Comparison of ENCODE assay signal across 29 cellular contexts in genomic region chr3:80676869-80677268, GRCh38.
DNase-seq lines count a peak whose midpoint lies in the region; ATAC-seq, FAIRE-seq and TF ChIP-seq lines count a peak whose summit lies in the region.
"Had no signal": no experiment of that assay in that cellular context is flagged by ENCODE, and none has a peak within 500 bp of the region (broad histone marks: within the 10 kb centered on the region; RNA-seq: fewer than 3 reads in every experiment).

No MANE protein-coding gene starts in this region.

- no peaks in the 10 kb centered on the region for H3K79me2 ChIP-seq in OCI-LY3 (ENCODE audit: low read length)

- CTCF ChIA-PET in A549 (lab: Yijun Ruan, JAX), result interaction anchor here (0.7 to 1.3 kb wide), 3 partner anchors 9 to 28 kb away, joined by 3 read pairs; no protein-coding TSS in a partner anchor

- no peaks in the 10 kb centered on the region for H3K4me1 Mint-ChIP-seq in activated naive CD8-positive, alpha-beta T cell treated with anti-CD3 and anti-CD28 coated beads, Interleukin-2, amount 50 U/mL, for 24 hours
- H3K4me1 Mint-ChIP-seq: T-cell had no signal

- no peaks in the 10 kb centered on the region for H3K27me3 Mint-ChIP-seq in activated naive CD8-positive, alpha-beta T cell treated with anti-CD3 and anti-CD28 coated beads, Interleukin-2, amount 50 U/mL, for 24 hours
- H3K27me3 Mint-ChIP-seq: T-cell had no signal

- H3K9me3 ChIP-seq in A549, result peaks cover 7% of the 10 kb centered on the region; the same call in 2 of the 3 replicates
- no peaks in the 10 kb centered on the region for H3K9me3 ChIP-seq in OCI-LY3 (ENCODE audit: insufficient read depth, low read length)
- H3K9me3 ChIP-seq: heart right ventricle, upper lobe of right lung had no signal

- TF ChIP-seq CTCF in A549 (IDR thresholded peaks at IDR 0.05), result no peak
- TF ChIP-seq CTCF in OCI-LY3 (IDR thresholded peaks at IDR 0.05; ENCODE audit: low read depth, low read length), result peak; percentile 49
- no peak for TF ChIP-seq CTCF in brain microvascular endothelial cell (IDR thresholded peaks at IDR 0.05; ENCODE audit: low read depth, low read length, missing control alignments)

- FAIRE-seq in A549 (lab: Jason Lieb, UNC), result peak; percentile 72
- FAIRE-seq: TTC549 had no signal

- H3K36me3 Mint-ChIP-seq in activated naive CD8-positive, alpha-beta T cell treated with anti-CD3 and anti-CD28 coated beads, Interleukin-2, amount 50 U/mL, for 24 hours (ENCODE audit: low read depth), result no peaks in the 10 kb centered on the region
- H3K36me3 Mint-ChIP-seq: T-cell had no signal

- H3K4me1 ChIP-seq in A549 (no peaks in the 10 kb centered on the region), OCI-LY3 (ENCODE audit: low read length) (peaks cover 12% of the 10 kb centered on the region)
- H3K4me1 ChIP-seq: heart right ventricle, upper lobe of right lung had no signal

- H3K27me3 ChIP-seq in OCI-LY3 (ENCODE audit: low read depth, low read length) (no peaks in the 10 kb centered on the region), brain microvascular endothelial cell (replicated peaks) (no peaks in the 10 kb centered on the region)
- H3K27me3 ChIP-seq: cardiac muscle cell, heart right ventricle, upper lobe of right lung had no signal

- H3K9me3 Mint-ChIP-seq in activated naive CD8-positive, alpha-beta T cell treated with anti-CD3 and anti-CD28 coated beads, Interleukin-2, amount 50 U/mL, for 24 hours, result peaks cover 11% of the 10 kb centered on the region

- 0 out of 5 replicates have a peak, but pooled peaks of 1 of the 2 experiments have one; percentile 10 for TF ChIP-seq RAD21 in A549 (conservative IDR thresholded peaks at IDR 0.05 in 1 of 2, IDR thresholded peaks at IDR 0.05 in 1 of 2)

- H3K36me3 ChIP-seq in OCI-LY3 (replicated peaks; ENCODE audit: low read depth, low read length) (no peaks in the 10 kb centered on the region), brain microvascular endothelial cell (replicated peaks) (no peaks in the 10 kb centered on the region)
- H3K36me3 ChIP-seq: cardiac muscle cell, heart right ventricle, upper lobe of right lung had no signal

- H3K4me2 ChIP-seq in A549, result no peak overlapping the region
- H3K4me2 ChIP-seq in OCI-LY3 (ENCODE audit: low read length), result no peak overlapping the region

- H3K27ac ChIP-seq in A549 (no peak overlapping the region), OCI-LY3 (ENCODE audit: low read length) (no peak overlapping the region), brain microvascular endothelial cell (no peak overlapping the region)
- H3K27ac ChIP-seq: cardiac muscle cell, heart right ventricle, HL-60, upper lobe of right lung had no signal

- no peak for ATAC-seq in A549
- no peak for ATAC-seq in activated naive CD8-positive, alpha-beta T cell treated with anti-CD3 and anti-CD28 coated beads, Interleukin-2, amount 50 U/mL, for 24 hours
- ATAC-seq: activated CD8-positive, alpha-beta T cell treated with anti-CD3 and anti-CD28 coated beads, Interleukin-2, amount 10 ng/mL, durations not matched to agents 7 days and 5 days; HCT116; heart right ventricle; left colon; T-cell; upper lobe of right lung had no signal

- H3K27ac Mint-ChIP-seq in activated naive CD8-positive, alpha-beta T cell treated with anti-CD3 and anti-CD28 coated beads, Interleukin-2, amount 50 U/mL, for 24 hours, result no peak overlapping the region
- H3K27ac Mint-ChIP-seq: activated CD8-positive, alpha-beta T cell treated with anti-CD3 and anti-CD28 coated beads, Interleukin-2, amount 10 ng/mL, durations not matched to agents 7 days and 5 days; T-cell had no signal

- H3K4me3 Mint-ChIP-seq in activated naive CD8-positive, alpha-beta T cell treated with anti-CD3 and anti-CD28 coated beads, Interleukin-2, amount 50 U/mL, for 24 hours, result no peak overlapping the region
- H3K4me3 Mint-ChIP-seq: activated CD8-positive, alpha-beta T cell treated with anti-CD3 and anti-CD28 coated beads, Interleukin-2, amount 10 ng/mL, durations not matched to agents 7 days and 5 days; T-cell had no signal

- H3K4me3 ChIP-seq in A549, result no peak overlapping the region
- H3K4me3 ChIP-seq in OCI-LY3 (ENCODE audit: low read length), result no peak overlapping the region
- no peak overlapping the region for H3K4me3 ChIP-seq in brain microvascular endothelial cell (ENCODE audit: low read depth, low read length)
- H3K4me3 ChIP-seq: cardiac muscle cell, heart right ventricle, upper lobe of right lung had no signal

- POLR2A ChIA-PET in A549 (lab: Yijun Ruan, JAX), result no interaction called here

- no peak overlapping the region for H2AFZ ChIP-seq in OCI-LY3 (ENCODE audit: low read depth, low read length)

- H4K20me1 ChIP-seq in OCI-LY3 (ENCODE audit: insufficient read depth, low read length), result no peaks in the 10 kb centered on the region

- DNase-seq in A549 (ENCODE audit: low read depth in 1 of 2, low spot score in 1 of 2) (no peak), brain microvascular endothelial cell (peak; percentile 9), iris pigment epithelial cell (ENCODE audit: low read depth) (peak; percentile 9), erythroblast (lab: John Stamatoyannopoulos, UW) (no peak), DMS114 treated with DMSO at 0.1 percent for 48 hours (lab: John Stamatoyannopoulos, UW; ENCODE audit: unreplicated experiment) (no peak), DMS53 treated with DMSO at 0.1 percent for 48 hours (lab: John Stamatoyannopoulos, UW; ENCODE audit: unreplicated experiment) (no peak)
- DNase-seq in activated naive CD8-positive, alpha-beta T cell treated with anti-CD3 and anti-CD28 coated beads, Interleukin-2, amount 50 U/mL, for 24 hours, result no peak
- DNase-seq: activated CD4-positive, alpha-beta T cell treated with anti-CD3 and anti-CD28 coated beads for 1 hour; activated CD8-positive, alpha-beta T cell treated with anti-CD3 and anti-CD28 coated beads, Interleukin-2, amount 10 ng/mL, durations not matched to agents 7 days and 5 days; activated gamma-delta T cell treated with Interleukin-2 at 50 U/mL for 16 hours; activated T-cell treated with anti-CD3 and anti-CD28 coated beads, Interleukin-2, amount 50 U/mL, for 1 hour; C1 segment of cervical spinal cord; heart right ventricle; IMR-90; left colon; mesenchymal stem cell; NCI-H1105 treated with DMSO at 0.1 percent for 48 hours; NCI-H2029 treated with DMSO at 0.1 percent for 48 hours; NCI-H446 treated with DMSO at 0.1 percent for 48 hours; occipital lobe; SIG-M5; stimulated activated CD4-positive, alpha-beta T cell treated with anti-CD3 and anti-CD28 coated beads, Interleukin-1b, Interleukin-23, amount 100 ng/mL, for 48 hours; T-cell; upper lobe of right lung had no signal

- no peak overlapping the region for H3K9ac ChIP-seq in OCI-LY3 (ENCODE audit: low read length)

- TF ChIP-seq POLR2A in A549 (IDR thresholded peaks at IDR 0.05; ENCODE audit: low read length), result no peak
- TF ChIP-seq POLR2A in erythroblast (IDR thresholded peaks at IDR 0.05; ENCODE audit: low read length), result no peak

- in situ Hi-C loops in brain microvascular endothelial cell (cut with HindIII; ENCODE audit: low pct_ligation_motif_present, low sequenced_read_pairs), result loop anchor here (25.0 kb wide), 1 partner anchor 1165 kb away; no protein-coding TSS in a partner anchor

- no peak for TF ChIP-seq EP300 in A549 (IDR thresholded peaks at IDR 0.05)

TF ChIP-seq in A549, 52 proteins besides CTCF, POLR2A, EP300 and RAD21:
- TF ChIP-seq PBX3 (IDR thresholded peaks at IDR 0.05) (no peak), BHLHE40 (IDR thresholded peaks at IDR 0.05; ENCODE audit: low read depth, low read length) (no peak), CHD4 (IDR thresholded peaks at IDR 0.05; ENCODE audit: borderline replicate concordance) (no peak), NR3C1 (IDR thresholded peaks at IDR 0.05) (no peak), HOXB5 (CRISPR knock-in tag; IDR thresholded peaks at IDR 0.05) (no peak), MAX (IDR thresholded peaks at IDR 0.05) (no peak), USF2 (IDR thresholded peaks at IDR 0.05) (no peak), CEBPB (IDR thresholded peaks at IDR 0.05) (no peak), ZC3H11A (IDR thresholded peaks at IDR 0.05) (no peak), KDM1A (IDR thresholded peaks at IDR 0.05; ENCODE audit: low read depth) (no peak), ELK1 (IDR thresholded peaks at IDR 0.05; ENCODE audit: low read depth, low read length) (no peak), POLR2AphosphoS2 (conservative IDR thresholded peaks at IDR 0.05; ENCODE audit: low read length) (no peak), PHF8 (IDR thresholded peaks at IDR 0.05; ENCODE audit: borderline replicate concordance, low read depth) (no peak), JUN (IDR thresholded peaks at IDR 0.05) (no peak), RCOR1 (IDR thresholded peaks at IDR 0.05; ENCODE audit: low read depth, low read length) (no peak)

Comparison
In these comparisons a context has a peak if more than half of its experiments do, and no peak if none do; other contexts are left out.
1. DNase-seq: peak in brain microvascular endothelial cell (single experiment) and iris pigment epithelial cell (single experiment); none in A549 (0 of 2), erythroblast (0 of 2), DMS114 treated with DMSO at 0.1 percent for 48 hours (single experiment), DMS53 treated with DMSO at 0.1 percent for 48 hours (single experiment) and activated naive CD8-positive, alpha-beta T cell treated with anti-CD3 and anti-CD28 coated beads, Interleukin-2, amount 50 U/mL, for 24 hours (single experiment).